ENCODE assay signal across 24 cellular contexts in the genomic region with DNA sequence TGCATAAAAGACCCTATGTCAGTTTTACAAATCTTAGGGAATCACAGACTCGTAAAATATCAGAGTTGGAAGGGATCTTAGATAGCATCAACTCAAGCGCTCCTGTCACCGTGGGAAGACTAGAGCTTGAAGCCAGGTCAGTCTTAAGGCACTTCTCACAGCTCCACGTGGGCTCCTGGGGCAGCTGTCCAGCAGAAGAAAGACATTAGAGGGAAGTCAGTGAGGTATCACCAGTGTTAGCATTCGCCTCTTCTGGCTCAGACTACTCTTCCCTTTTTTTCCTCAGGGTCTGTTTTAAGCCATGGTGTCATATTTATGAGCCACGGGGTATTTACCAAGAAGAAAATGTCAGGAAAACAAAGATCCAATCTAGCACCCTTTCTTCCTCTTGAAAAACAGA.
A peak's percentile ranks its signal among the peaks of the same experiment; 100 is the strongest.
DNase-seq lines count a peak whose midpoint lies in the region; ATAC-seq, FAIRE-seq and TF ChIP-seq lines count a peak whose summit lies in the region.
"Had no signal": no experiment of that assay in that cellular context is flagged by ENCODE, and none has a peak within 500 bp of the region (broad histone marks: within the 10 kb centered on the region; RNA-seq: fewer than 3 reads in every experiment).

No MANE protein-coding gene starts in this region.

- H3K27me3 Mint-ChIP-seq in GM23338 (ENCODE audit: insufficient read depth, low read depth, poor library complexity), result no peaks in the 10 kb centered on the region

- no peak overlapping the region for H4K5ac ChIP-seq in H1 (ENCODE audit: insufficient read length, low read depth, low read length)

- no peaks in the 10 kb centered on the region for H3K4me1 ChIP-seq in GM23338 (ENCODE audit: insufficient read depth)
- H3K4me1 ChIP-seq in H1 (replicated peaks in 1 of 4; ENCODE audit: control insufficient read depth in 3 of 4, insufficient read depth in 4 of 4, low read length in 3 of 4), result no peaks in the 10 kb centered on the region
- H3K4me1 ChIP-seq: A549, BE2C had no signal

- peaks cover 3% of the 10 kb centered on the region; the same call in 2 of the 3 replicates for H3K9me3 Mint-ChIP-seq in GM23338
- H3K9me3 Mint-ChIP-seq: CD4-positive, alpha-beta T cell had no signal

- no peak overlapping the region for H2AK5ac ChIP-seq in H1 (ENCODE audit: low read depth, low read length)

- H3K4me3 ChIP-seq in GM23338, result no peak overlapping the region
- H3K4me3 ChIP-seq in H1 (ENCODE audit: extremely low read depth in 1 of 4, insufficient read depth in 2 of 4, low read depth in 3 of 4, low read length in 4 of 4), result no peak overlapping the region
- H3K4me3 ChIP-seq: A549; BLaER1 treated with 17β-estradiol and CSF1 and Interleukin-3, amounts not matched to agents 10 nM and 100 nM; GM23248 had no signal

- H4K20me1 ChIP-seq in GM23338 (replicated peaks; ENCODE audit: insufficient read depth), result no peaks in the 10 kb centered on the region
- no peaks in the 10 kb centered on the region for H4K20me1 ChIP-seq in H1 (replicated peaks in 1 of 2; ENCODE audit: control insufficient read depth in 1 of 2, insufficient read depth in 2 of 2, low read length in 2 of 2)
- H4K20me1 ChIP-seq: BLaER1 treated with 17β-estradiol and CSF1 and Interleukin-3, amounts not matched to agents 10 nM and 100 nM had no signal

- no peak overlapping the region for H2BK12ac ChIP-seq in H1 (ENCODE audit: low read depth, low read length)

- CTCF ChIA-PET in H1 (lab: Charles Lee; ENCODE audit: partially characterized antibody), result interaction anchor here (1.2 kb wide), 1 partner anchor 48 kb away, joined by 11 read pairs; no protein-coding TSS in a partner anchor

- no peak overlapping the region for H3K27ac Mint-ChIP-seq in GM23338
- H3K27ac Mint-ChIP-seq: CD14-positive monocyte; CD4-positive, alpha-beta T cell; CD8-positive, alpha-beta memory T cell had no signal

- no peak overlapping the region for H3K23ac ChIP-seq in H1 (ENCODE audit: insufficient read length)

- no peak for TF ChIP-seq RAD21 in H1 (IDR thresholded peaks at IDR 0.05 in 1 of 2, conservative IDR thresholded peaks at IDR 0.05 in 1 of 2; ENCODE audit: low read depth in 2 of 2, low read length in 2 of 2)

- no peak overlapping the region for H4K91ac ChIP-seq in H1 (replicated peaks; ENCODE audit: insufficient read length, low read length)

- H3K9me2 ChIP-seq in GM23338 (ENCODE audit: insufficient read depth), result no peaks in the 10 kb centered on the region

- POLR2A ChIA-PET in H1 (lab: Charles Lee; ENCODE audit: partially characterized antibody), result no interaction called here

- H3K4me3 Mint-ChIP-seq in GM23338, result no peak overlapping the region
- H3K4me3 Mint-ChIP-seq: CD14-positive monocyte; CD4-positive, alpha-beta T cell; CD8-positive, alpha-beta memory T cell had no signal

- H3K56ac ChIP-seq in H1 (replicated peaks; ENCODE audit: insufficient read length, low read depth, low read length), result no peak overlapping the region

- H3K9me3 ChIP-seq in H1 (ENCODE audit: insufficient read depth in 2 of 2, low read depth in 1 of 2, low read length in 1 of 2), result no peaks in the 10 kb centered on the region
- H3K9me3 ChIP-seq: A549; BE2C; BLaER1 treated with 17β-estradiol and CSF1 and Interleukin-3, amounts not matched to agents 10 nM and 100 nM had no signal

- no peak for DNase-seq in GM23338 (ENCODE audit: low spot score)
- DNase-seq in H1 (ENCODE audit: low read depth in 1 of 2, low spot score in 2 of 2), result no peak
- DNase-seq in left kidney (ENCODE audit: low read depth, low spot score), result peak; percentile 2
- DNase-seq in sciatic nerve (ENCODE audit: low spot score), result no peak
- no peak for DNase-seq in putamen (ENCODE audit: low spot score)
- DNase-seq: 8988T; ACHN; AML-193; BE2C; CD4-positive, alpha-beta T cell; CD8-positive, alpha-beta memory T cell; DMS 273 treated with DMSO at 0.1 percent for 48 hours; DMS79; EL; GF-D8; GM23248; HCEC 1CT had no signal

- no peak overlapping the region for H4K8ac ChIP-seq in H1 (ENCODE audit: extremely low read depth, insufficient read depth, low read length)

- TF ChIP-seq EP300 in H1 (IDR thresholded peaks at IDR 0.05; ENCODE audit: borderline replicate concordance in 1 of 2, low read depth in 2 of 2, low read length in 2 of 2), result no peak

- ATAC-seq in GM23338 (no peak), sciatic nerve (no peak), HG02798 (IDR thresholded peaks at IDR 0.05; ENCODE audit: poor library complexity, unreplicated experiment) (no peak)
- ATAC-seq: A549 had no signal

- intact Hi-C loops in sciatic nerve (cut with DNase I), result no loop called here

- no peak for TF ChIP-seq CTCF in GM23338 (conservative IDR thresholded peaks at IDR 0.05; ENCODE audit: low read depth in 2 of 2)
- TF ChIP-seq CTCF in H1 (IDR thresholded peaks at IDR 0.05; ENCODE audit: control extremely low read depth in 1 of 3, insufficient read depth in 1 of 3, low read depth in 1 of 3, low read length in 3 of 3), result no peak

- TF ChIP-seq POLR2A in H1 (IDR thresholded peaks at IDR 0.05; ENCODE audit: control extremely low read depth in 1 of 2, low read depth in 2 of 2, low read length in 2 of 2), result no peak

- no peak overlapping the region for H2BK20ac ChIP-seq in H1 (ENCODE audit: low read length)

- FAIRE-seq in H1 (lab: Jason Lieb, UNC), result no peak
- FAIRE-seq: D721Med, GM12892, H54 had no signal

- no peak overlapping the region for H3K18ac ChIP-seq in H1 (ENCODE audit: extremely low read depth, low read length)

- H2BK5ac ChIP-seq in H1 (ENCODE audit: low read depth, low read length), result no peak overlapping the region

- no peaks in the 10 kb centered on the region for H3K4me1 Mint-ChIP-seq in GM23338
- H3K4me1 Mint-ChIP-seq: CD14-positive monocyte; CD8-positive, alpha-beta memory T cell had no signal

- no peak overlapping the region for H3K14ac ChIP-seq in H1 (ENCODE audit: insufficient read length)

- 86% methylated on average over 6 of the region's 6 CpGs; no CpG with 5 or more reads in 1 of the 2 experiments for WGBS in H1 (ENCODE audit: extremely low coverage in 1 of 2, insufficient coverage in 1 of 2, insufficient read length in 1 of 2, insufficient replicate concordance in 2 of 2, low coverage in 1 of 2, low lambda C conversion rate in 2 of 2, missing lambda C conversion rate in 1 of 2), 2 experiments

- H2BK15ac ChIP-seq in H1 (ENCODE audit: low read length), result no peak overlapping the region

- no peaks in the 10 kb centered on the region for H3K36me3 Mint-ChIP-seq in GM23338 (ENCODE audit: low read depth)
- H3K36me3 Mint-ChIP-seq: CD14-positive monocyte; CD8-positive, alpha-beta memory T cell had no signal

- H2AFZ ChIP-seq in GM23338 (peak overlapping the region; percentile 80), H1 (ENCODE audit: low read length) (0 out of 2 replicates have a peak overlapping the region, but pooled peaks have one; percentile 59)
- H2AFZ ChIP-seq: GM23248 had no signal

- no peaks in the 10 kb centered on the region for H3K23me2 ChIP-seq in H1 (ENCODE audit: low read depth, low read length)

- H3K36me3 ChIP-seq in GM23338 (ENCODE audit: insufficient read depth), result no peaks in the 10 kb centered on the region
- no peaks in the 10 kb centered on the region for H3K36me3 ChIP-seq in H1 (ENCODE audit: control insufficient read depth in 2 of 4, insufficient read depth in 4 of 4, low read length in 3 of 4)
- H3K36me3 ChIP-seq: BE2C; BLaER1 treated with 17β-estradiol and CSF1 and Interleukin-3, amounts not matched to agents 10 nM and 100 nM had no signal

- H3K27me3 ChIP-seq in GM23338 (ENCODE audit: insufficient read depth), result no peaks in the 10 kb centered on the region
- no peaks in the 10 kb centered on the region for H3K27me3 ChIP-seq in H1 (replicated peaks in 1 of 4; ENCODE audit: control insufficient read depth in 3 of 4, extremely low read depth in 1 of 4, insufficient read depth in 3 of 4, low read length in 3 of 4)
- H3K27me3 ChIP-seq: BE2C; BLaER1 treated with 17β-estradiol and CSF1 and Interleukin-3, amounts not matched to agents 10 nM and 100 nM had no signal

- no peak overlapping the region for H2BK120ac ChIP-seq in H1 (replicated peaks; ENCODE audit: low read depth, low read length)

- H3K27ac ChIP-seq in GM23338 (ENCODE audit: low read depth) (no peak overlapping the region), H1 (ENCODE audit: low read depth, low read length) (no peak overlapping the region)
- H3K27ac ChIP-seq: A549; BLaER1 treated with 17β-estradiol and CSF1 and Interleukin-3, amounts not matched to agents 10 nM and 100 nM; GM23248 had no signal

- no peak overlapping the region for H3K4ac ChIP-seq in H1 (replicated peaks; ENCODE audit: insufficient read length, low read depth, low read length)

- no peaks in the 10 kb centered on the region for H3K79me2 ChIP-seq in GM23338 (replicated peaks; ENCODE audit: insufficient read depth)
- no peaks in the 10 kb centered on the region for H3K79me2 ChIP-seq in H1 (ENCODE audit: control insufficient read depth in 1 of 2, insufficient read depth in 2 of 2, low read length in 2 of 2)

- H3K79me1 ChIP-seq in H1 (ENCODE audit: low read depth, low read length), result no peaks in the 10 kb centered on the region

- no peaks in the 10 kb centered on the region for H3F3A ChIP-seq in GM23338 (replicated peaks; ENCODE audit: low read depth)

- H3K4me2 ChIP-seq in GM23338, result no peak overlapping the region
- no peak overlapping the region for H3K4me2 ChIP-seq in H1 (ENCODE audit: insufficient read depth in 1 of 2, low read depth in 2 of 2, low read length in 2 of 2)
- H3K4me2 ChIP-seq: A549 had no signal

- no peak overlapping the region for H3K9ac ChIP-seq in H1 (replicated peaks in 1 of 4; ENCODE audit: extremely low read depth in 1 of 4, low read depth in 3 of 4, low read length in 3 of 4)
- H3K9ac ChIP-seq: BLaER1 treated with 17β-estradiol and CSF1 and Interleukin-3, amounts not matched to agents 10 nM and 100 nM; GM23248 had no signal

TF ChIP-seq in GM23338, 12 proteins besides CTCF, POLR2A, EP300 and RAD21 (continues in another document):
- no peak for TF ChIP-seq STAT1 (IDR thresholded peaks at IDR 0.05; ENCODE audit: unreplicated experiment)

TF ChIP-seq in H1, 55 proteins besides CTCF, POLR2A, EP300 and RAD21 (continues in another document):
- TF ChIP-seq SIN3A (conservative IDR thresholded peaks at IDR 0.05 in 1 of 2, IDR thresholded peaks at IDR 0.05 in 1 of 2; ENCODE audit: low read depth in 1 of 2, low read length in 2 of 2), result no peak
- no peak for TF ChIP-seq CEBPB (IDR thresholded peaks at IDR 0.05; ENCODE audit: low read depth, low read length)
- TF ChIP-seq, protein P1, sequence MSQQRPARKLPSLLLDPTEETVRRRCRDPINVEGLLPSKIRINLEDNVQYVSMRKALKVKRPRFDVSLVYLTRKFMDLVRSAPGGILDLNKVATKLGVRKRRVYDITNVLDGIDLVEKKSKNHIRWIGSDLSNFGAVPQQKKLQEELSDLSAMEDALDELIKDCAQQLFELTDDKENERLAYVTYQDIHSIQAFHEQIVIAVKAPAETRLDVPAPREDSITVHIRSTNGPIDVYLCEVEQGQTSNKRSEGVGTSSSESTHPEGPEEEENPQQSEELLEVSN (IDR thresholded peaks at IDR 0.05), result no peak
- TF ChIP-seq TAF7 (optimal IDR thresholded peaks at IDR 0.05; ENCODE audit: borderline replicate concordance, low read depth, low read length), result no peak
- no peak for TF ChIP-seq HDAC2 (IDR thresholded peaks at IDR 0.05; ENCODE audit: borderline replicate concordance in 1 of 2, low read depth in 2 of 2, low read length in 2 of 2)
- TF ChIP-seq ASH2L (IDR thresholded peaks at IDR 0.05; ENCODE audit: low read length), result no peak
- no peak for TF ChIP-seq EGR1 (IDR thresholded peaks at IDR 0.05; ENCODE audit: borderline replicate concordance, low read depth, low read length)
